2 cellular contexts compared by ENCODE assay signal in the genomic region with DNA sequence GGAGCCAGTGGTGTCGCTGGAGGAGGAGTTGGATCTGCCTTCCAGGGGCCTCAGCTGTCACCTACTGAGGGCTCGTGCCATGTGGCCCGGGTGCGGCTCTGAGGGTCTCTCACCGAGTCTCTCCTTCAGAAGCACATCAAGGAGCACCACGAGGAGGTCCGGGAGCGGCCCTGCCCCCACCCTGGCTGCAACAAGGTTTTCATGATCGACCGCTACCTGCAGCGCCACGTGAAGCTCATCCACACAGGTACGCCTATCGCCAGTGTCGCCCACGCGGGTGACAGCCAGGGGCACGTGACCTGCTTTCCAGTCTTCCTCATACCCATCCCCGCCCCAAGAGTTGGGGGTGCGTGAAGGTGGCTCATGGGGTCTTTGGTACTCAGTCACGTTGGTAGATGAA.
TF ChIP-seq lines count a peak whose summit lies in the region.

No MANE protein-coding gene starts in this region.

TF ChIP-seq in HepG2, 621 proteins besides CTCF, POLR2A, EP300 and RAD21 (continues in another document):
- no peak for TF ChIP-seq SRY (CRISPR knock-in tag; IDR thresholded peaks at IDR 0.05)
- no peak for TF ChIP-seq SMYD3 (CRISPR knock-in tag; IDR thresholded peaks at IDR 0.05)
- no peak for TF ChIP-seq ZNF749 (CRISPR knock-in tag; IDR thresholded peaks at IDR 0.05; ENCODE audit: borderline replicate concordance)
- TF ChIP-seq, protein P1, sequence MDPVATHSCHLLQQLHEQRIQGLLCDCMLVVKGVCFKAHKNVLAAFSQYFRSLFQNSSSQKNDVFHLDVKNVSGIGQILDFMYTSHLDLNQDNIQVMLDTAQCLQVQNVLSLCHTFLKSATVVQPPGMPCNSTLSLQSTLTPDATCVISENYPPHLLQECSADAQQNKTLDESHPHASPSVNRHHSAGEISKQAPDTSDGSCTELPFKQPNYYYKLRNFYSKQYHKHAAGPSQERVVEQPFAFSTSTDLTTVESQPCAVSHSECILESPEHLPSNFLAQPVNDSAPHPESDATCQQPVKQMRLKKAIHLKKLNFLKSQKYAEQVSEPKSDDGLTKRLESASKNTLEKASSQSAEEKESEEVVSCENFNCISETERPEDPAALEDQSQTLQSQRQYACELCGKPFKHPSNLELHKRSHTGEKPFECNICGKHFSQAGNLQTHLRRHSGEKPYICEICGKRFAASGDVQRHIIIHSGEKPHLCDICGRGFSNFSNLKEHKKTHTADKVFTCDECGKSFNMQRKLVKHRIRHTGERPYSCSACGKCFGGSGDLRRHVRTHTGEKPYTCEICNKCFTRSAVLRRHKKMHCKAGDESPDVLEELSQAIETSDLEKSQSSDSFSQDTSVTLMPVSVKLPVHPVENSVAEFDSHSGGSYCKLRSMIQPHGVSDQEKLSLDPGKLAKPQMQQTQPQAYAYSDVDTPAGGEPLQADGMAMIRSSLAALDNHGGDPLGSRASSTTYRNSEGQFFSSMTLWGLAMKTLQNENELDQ (CRISPR knock-in tag; IDR thresholded peaks at IDR 0.05; ENCODE audit: borderline replicate concordance) = no peak
- peak; percentile 92 for TF ChIP-seq AGO2 (optimal IDR thresholded peaks at IDR 0.05; ENCODE audit: low read depth, low read length)
- TF ChIP-seq GPN1 (CRISPR knock-in tag; IDR thresholded peaks at IDR 0.05; ENCODE audit: borderline replicate concordance) = no peak
- no peak for TF ChIP-seq ZNF576 (CRISPR knock-in tag; IDR thresholded peaks at IDR 0.05)
- no peak for TF ChIP-seq JUND (CRISPR knock-in tag; IDR thresholded peaks at IDR 0.05)
- no peak for TF ChIP-seq ERF (CRISPR knock-in tag; IDR thresholded peaks at IDR 0.05)
- TF ChIP-seq, protein P2, sequence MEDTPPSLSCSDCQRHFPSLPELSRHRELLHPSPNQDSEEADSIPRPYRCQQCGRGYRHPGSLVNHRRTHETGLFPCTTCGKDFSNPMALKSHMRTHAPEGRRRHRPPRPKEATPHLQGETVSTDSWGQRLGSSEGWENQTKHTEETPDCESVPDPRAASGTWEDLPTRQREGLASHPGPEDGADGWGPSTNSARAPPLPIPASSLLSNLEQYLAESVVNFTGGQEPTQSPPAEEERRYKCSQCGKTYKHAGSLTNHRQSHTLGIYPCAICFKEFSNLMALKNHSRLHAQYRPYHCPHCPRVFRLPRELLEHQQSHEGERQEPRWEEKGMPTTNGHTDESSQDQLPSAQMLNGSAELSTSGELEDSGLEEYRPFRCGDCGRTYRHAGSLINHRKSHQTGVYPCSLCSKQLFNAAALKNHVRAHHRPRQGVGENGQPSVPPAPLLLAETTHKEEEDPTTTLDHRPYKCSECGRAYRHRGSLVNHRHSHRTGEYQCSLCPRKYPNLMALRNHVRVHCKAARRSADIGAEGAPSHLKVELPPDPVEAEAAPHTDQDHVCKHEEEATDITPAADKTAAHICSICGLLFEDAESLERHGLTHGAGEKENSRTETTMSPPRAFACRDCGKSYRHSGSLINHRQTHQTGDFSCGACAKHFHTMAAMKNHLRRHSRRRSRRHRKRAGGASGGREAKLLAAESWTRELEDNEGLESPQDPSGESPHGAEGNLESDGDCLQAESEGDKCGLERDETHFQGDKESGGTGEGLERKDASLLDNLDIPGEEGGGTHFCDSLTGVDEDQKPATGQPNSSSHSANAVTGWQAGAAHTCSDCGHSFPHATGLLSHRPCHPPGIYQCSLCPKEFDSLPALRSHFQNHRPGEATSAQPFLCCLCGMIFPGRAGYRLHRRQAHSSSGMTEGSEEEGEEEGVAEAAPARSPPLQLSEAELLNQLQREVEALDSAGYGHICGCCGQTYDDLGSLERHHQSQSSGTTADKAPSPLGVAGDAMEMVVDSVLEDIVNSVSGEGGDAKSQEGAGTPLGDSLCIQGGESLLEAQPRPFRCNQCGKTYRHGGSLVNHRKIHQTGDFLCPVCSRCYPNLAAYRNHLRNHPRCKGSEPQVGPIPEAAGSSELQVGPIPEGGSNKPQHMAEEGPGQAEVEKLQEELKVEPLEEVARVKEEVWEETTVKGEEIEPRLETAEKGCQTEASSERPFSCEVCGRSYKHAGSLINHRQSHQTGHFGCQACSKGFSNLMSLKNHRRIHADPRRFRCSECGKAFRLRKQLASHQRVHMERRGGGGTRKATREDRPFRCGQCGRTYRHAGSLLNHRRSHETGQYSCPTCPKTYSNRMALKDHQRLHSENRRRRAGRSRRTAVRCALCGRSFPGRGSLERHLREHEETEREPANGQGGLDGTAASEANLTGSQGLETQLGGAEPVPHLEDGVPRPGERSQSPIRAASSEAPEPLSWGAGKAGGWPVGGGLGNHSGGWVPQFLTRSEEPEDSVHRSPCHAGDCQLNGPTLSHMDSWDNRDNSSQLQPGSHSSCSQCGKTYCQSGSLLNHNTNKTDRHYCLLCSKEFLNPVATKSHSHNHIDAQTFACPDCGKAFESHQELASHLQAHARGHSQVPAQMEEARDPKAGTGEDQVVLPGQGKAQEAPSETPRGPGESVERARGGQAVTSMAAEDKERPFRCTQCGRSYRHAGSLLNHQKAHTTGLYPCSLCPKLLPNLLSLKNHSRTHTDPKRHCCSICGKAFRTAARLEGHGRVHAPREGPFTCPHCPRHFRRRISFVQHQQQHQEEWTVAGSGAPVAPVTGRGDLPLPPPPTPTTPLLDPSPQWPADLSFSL (CRISPR knock-in tag; IDR thresholded peaks at IDR 0.05) = no peak
- TF ChIP-seq NFIB (CRISPR knock-in tag; IDR thresholded peaks at IDR 0.05; ENCODE audit: borderline replicate concordance) = no peak
- TF ChIP-seq RBFOX2 (IDR thresholded peaks at IDR 0.05; ENCODE audit: low read depth, low read length) = 0 out of 2 replicates have a peak, but pooled peaks have one; percentile 33
- no peak for TF ChIP-seq ZNF552 (CRISPR knock-in tag; IDR thresholded peaks at IDR 0.05; ENCODE audit: borderline replicate concordance)
- no peak for TF ChIP-seq ZNF670 (CRISPR knock-in tag; IDR thresholded peaks at IDR 0.05; ENCODE audit: borderline replicate concordance)
- TF ChIP-seq, protein P3, sequence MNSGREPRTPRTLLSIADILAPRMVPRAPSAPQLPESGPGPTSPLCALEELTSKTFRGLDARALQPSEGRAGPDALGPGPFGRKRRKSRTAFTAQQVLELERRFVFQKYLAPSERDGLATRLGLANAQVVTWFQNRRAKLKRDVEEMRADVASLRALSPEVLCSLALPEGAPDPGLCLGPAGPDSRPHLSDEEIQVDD (CRISPR knock-in tag; IDR thresholded peaks at IDR 0.05; ENCODE audit: borderline replicate concordance) = no peak
- TF ChIP-seq, protein P4, sequence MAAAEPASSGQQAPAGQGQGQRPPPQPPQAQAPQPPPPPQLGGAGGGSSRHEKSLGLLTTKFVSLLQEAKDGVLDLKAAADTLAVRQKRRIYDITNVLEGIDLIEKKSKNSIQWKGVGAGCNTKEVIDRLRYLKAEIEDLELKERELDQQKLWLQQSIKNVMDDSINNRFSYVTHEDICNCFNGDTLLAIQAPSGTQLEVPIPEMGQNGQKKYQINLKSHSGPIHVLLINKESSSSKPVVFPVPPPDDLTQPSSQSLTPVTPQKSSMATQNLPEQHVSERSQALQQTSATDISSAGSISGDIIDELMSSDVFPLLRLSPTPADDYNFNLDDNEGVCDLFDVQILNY (CRISPR knock-in tag; conservative IDR thresholded peaks at IDR 0.05) = 0 out of 2 replicates have a peak, but pooled peaks have one; percentile 27
- no peak for TF ChIP-seq ZNF563 (CRISPR knock-in tag; IDR thresholded peaks at IDR 0.05)
- TF ChIP-seq HNRNPUL1 (IDR thresholded peaks at IDR 0.05; ENCODE audit: low read depth, low read length) = no peak
- TF ChIP-seq NR2F6 (IDR thresholded peaks at IDR 0.05) = no peak
- TF ChIP-seq NR2F6 (CRISPR knock-in tag; IDR thresholded peaks at IDR 0.05) = no peak

TF ChIP-seq in H1, 55 proteins besides CTCF, POLR2A, EP300 and RAD21:
- TF ChIP-seq SP2 (IDR thresholded peaks at IDR 0.05; ENCODE audit: low read length) = no peak
- no peak for TF ChIP-seq RFX5 (IDR thresholded peaks at IDR 0.05; ENCODE audit: borderline replicate concordance, low read depth, low read length)
- 0 out of 2 replicates have a peak, but pooled peaks have one; percentile 14 for TF ChIP-seq POLR2AphosphoS5 (IDR thresholded peaks at IDR 0.05; ENCODE audit: low read depth, low read length)
- no peak for TF ChIP-seq TEAD4 (IDR thresholded peaks at IDR 0.05; ENCODE audit: low read depth, low read length)
- no peak for TF ChIP-seq SIN3A (conservative IDR thresholded peaks at IDR 0.05 in 1 of 2, IDR thresholded peaks at IDR 0.05 in 1 of 2; ENCODE audit: low read depth in 1 of 2, low read length in 2 of 2)
